Comparison of ENCODE assay signal across 35 cellular contexts in the genomic region with DNA sequence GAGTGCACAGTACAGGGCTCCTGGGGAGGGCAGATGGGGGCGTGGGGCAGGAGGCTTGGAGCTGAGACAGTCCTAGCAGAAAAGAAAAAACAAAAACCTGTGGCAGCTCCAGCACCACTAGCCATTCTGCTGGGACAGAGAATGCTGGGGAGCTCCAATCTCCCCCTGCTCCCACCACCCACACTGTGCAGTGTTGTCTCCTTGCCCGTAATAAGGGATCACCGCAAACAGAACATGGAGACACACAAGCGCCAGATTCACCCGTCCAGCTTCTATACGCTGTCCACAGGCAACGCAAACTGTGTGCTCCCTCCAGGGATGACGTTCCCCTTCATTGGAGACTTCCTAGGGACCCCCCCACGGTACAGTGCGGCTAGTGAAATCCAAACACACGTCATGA. TPM values are rescaled to one million over a fixed set of nuclear protein-coding genes. Genes with fewer than 3 reads are reported as not detected.
"Had no signal": no experiment of that assay in that cellular context is flagged by ENCODE, and none has a peak within 500 bp of the region (broad histone marks: within the 10 kb centered on the region; RNA-seq: fewer than 3 reads in every experiment).

No MANE protein-coding gene starts in this region.

- H3K27ac ChIP-seq: adrenal gland, body of pancreas, brain microvascular endothelial cell, VCaP had no signal

- DNase-seq: activated B cell treated with CpG ODN at 0.5 μM for 24 hours; activated CD4-positive, alpha-beta memory T cell treated with anti-CD3 and anti-CD28 coated beads for 36 hours; activated CD4-positive, alpha-beta T cell treated with anti-CD3 and anti-CD28 coated beads for 4 hours; activated CD4-positive, alpha-beta T cell treated with anti-CD3 and anti-CD28 coated beads, Interleukin-2, amount 10 ng/mL, durations not matched to agents 24 days and 14 days; activated CD4-positive, alpha-beta T cell treated with anti-CD3 and anti-CD28 coated beads, Interleukin-2, amount 50 U/mL, for 1 hour; activated CD4-positive, alpha-beta T cell treated with anti-CD3 and anti-CD28 coated beads, Interleukin-2, amount 50 U/mL, for 4 hours; activated CD4-positive, CD25-positive, alpha-beta regulatory T cell treated with anti-CD3 and anti-CD28 coated beads, Interleukin-2, amount 50 U/mL, for 72 hours; activated CD8-positive, alpha-beta memory T cell treated with anti-CD3 and anti-CD28 coated beads, Interleukin-2, amount 50 U/mL, for 4 hours; activated CD8-positive, alpha-beta T cell treated with anti-CD3 and anti-CD28 coated beads for 36 hours; activated effector memory CD4-positive, alpha-beta T cell treated with anti-CD3 and anti-CD28 coated beads, Interleukin-2, amount 50 U/mL, for 16 hours; activated gamma-delta T cell treated with Interleukin-2 at 50 U/mL for 16 hours; activated naive CD4-positive, alpha-beta T cell; activated naive CD4-positive, alpha-beta T cell treated with anti-CD3 and anti-CD28 coated beads for 36 hours; activated naive CD4-positive, alpha-beta T cell treated with anti-CD3 and anti-CD28 coated beads, Interleukin-2, amount 50 U/mL, for 16 hours; activated naive CD8-positive, alpha-beta T cell treated with anti-CD3 and anti-CD28 coated beads for 36 hours; activated T-cell treated with anti-CD3 and anti-CD28 coated beads for 4 hours; activated T-cell treated with anti-CD3 and anti-CD28 coated beads, Interleukin-2, amount 50 U/mL, for 1 hour; activated T-cell treated with anti-CD3 and anti-CD28 coated beads, Interleukin-2, amount 50 U/mL, for 4 hours; activated T-cell treated with anti-CD3 and anti-CD28 coated beads, Interleukin-2, amount 50 U/mL, for 72 hours; adrenal gland; amniotic stem cell; aorta; body of pancreas; brain microvascular endothelial cell; central memory CD4-positive, alpha-beta T cell; T-helper 2 cell; T-helper 9 cell had no signal

- H3K9me3 ChIP-seq: adrenal gland, body of pancreas, breast epithelium had no signal

- FAIRE-seq: astrocyte, TTC549 had no signal

- ATAC-seq: activated CD8-positive, alpha-beta T cell treated with anti-CD3 and anti-CD28 coated beads for 36 hours; activated naive CD4-positive, alpha-beta T cell treated with anti-CD3 and anti-CD28 coated beads, Interleukin-2, amount 50 U/mL, for 72 hours; activated T-cell treated with anti-CD3 and anti-CD28 coated beads, Interleukin-2, amount 50 U/mL, for 4 hours; activated T-cell treated with anti-CD3 and anti-CD28 coated beads, Interleukin-2, amount 50 U/mL, for 72 hours; activated T-helper 17 cell treated with anti-CD3 and anti-CD28 coated beads, Interleukin-2, amount 50 U/mL, for 72 hours; body of pancreas had no signal

- H3K27me3 ChIP-seq: adrenal gland, body of pancreas, brain microvascular endothelial cell had no signal

- H3K4me3 ChIP-seq: adrenal gland, body of pancreas, breast epithelium had no signal

- H3K4me1 ChIP-seq: adrenal gland, body of pancreas, breast epithelium had no signal

- H3K36me3 ChIP-seq: adrenal gland, brain microvascular endothelial cell, breast epithelium had no signal

RNA-seq across cellular contexts. Expression of gene OPCML, which starts 31.4 kb away (rescaled TPM):
- total RNA-seq: activated B cell treated with CpG ODN at 0.5 μM for 24 hours; activated CD4-positive, alpha-beta memory T cell treated with anti-CD3 and anti-CD28 coated beads for 36 hours; activated CD4-positive, alpha-beta T cell treated with anti-CD3 and anti-CD28 coated beads, Interleukin-2, amount 10 ng/mL, durations not matched to agents 24 days and 14 days; activated CD8-positive, alpha-beta memory T cell treated with anti-CD3 and anti-CD28 coated beads for 36 hours; activated CD8-positive, alpha-beta T cell treated with anti-CD3 and anti-CD28 coated beads for 36 hours; activated naive CD4-positive, alpha-beta T cell treated with anti-CD3 and anti-CD28 coated beads for 36 hours; activated naive CD4-positive, alpha-beta T cell treated with anti-CD3 and anti-CD28 coated beads, Interleukin-2, amount 50 U/mL, for 72 hours; activated naive CD8-positive, alpha-beta T cell treated with anti-CD3 and anti-CD28 coated beads for 36 hours; activated T-cell treated with anti-CD3 and anti-CD28 coated beads, Interleukin-2, amount 50 U/mL, for 4 hours; activated T-cell treated with anti-CD3 and anti-CD28 coated beads, Interleukin-2, amount 50 U/mL, for 72 hours; activated T-helper 1 cell treated with anti-CD3 and anti-CD28 coated beads, Interleukin-12 subunit alpha, Interleukin-12 subunit beta, Interleukin-2, Interleukin-4 antibody, amounts not matched to agents 30 ng/mL and 10 ng/mL and 1 ng/mL, durations not matched to agents 14 hours and 24 hours and 36 hours; activated T-helper 17 cell treated with anti-CD3 and anti-CD28 coated beads, Interleukin-2, amount 50 U/mL, for 72 hours; breast epithelium had no signal
